Comparison of ENCODE assay signal across 11 cellular contexts in the genomic region with DNA sequence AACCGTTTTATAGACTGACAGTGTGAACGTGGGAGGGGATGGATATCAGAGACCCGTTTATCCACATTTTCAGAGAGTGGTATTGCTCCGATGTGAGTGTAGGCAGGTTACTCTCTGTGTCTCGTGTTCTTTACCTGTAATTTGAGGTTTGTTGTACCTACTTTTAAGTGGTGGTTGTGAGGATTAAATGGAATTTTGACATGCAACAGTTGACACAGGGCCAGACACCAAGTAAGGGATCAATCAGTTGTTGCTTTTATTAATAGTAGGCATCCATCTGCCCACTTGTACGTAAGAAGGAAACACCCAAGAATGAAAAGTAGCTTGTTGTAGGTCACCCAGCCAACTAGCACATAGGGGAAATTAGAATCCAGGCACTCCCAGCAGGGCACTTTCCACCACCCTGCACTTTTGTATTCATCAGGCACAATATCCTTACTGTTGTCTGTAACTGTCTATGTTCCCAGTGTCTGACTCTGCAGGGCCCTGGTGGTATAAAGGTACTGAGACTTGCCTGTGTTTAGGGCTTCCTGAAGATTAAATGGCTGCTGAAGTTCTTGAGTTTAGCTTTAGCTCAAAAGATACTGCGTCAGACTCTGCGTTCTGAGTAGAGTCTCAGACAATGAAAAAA. TPM values are rescaled to one million over a fixed set of nuclear protein-coding genes. Genes with fewer than 3 reads are reported as not detected.
DNase-seq lines count a peak whose midpoint lies in the region; ATAC-seq, FAIRE-seq and TF ChIP-seq lines count a peak whose summit lies in the region.
"Not testable (repeated sequence)": the region's sequence is repeated elsewhere in the genome, so short reads cannot be mapped to it uniquely, and the experiment has no call there.
"Had no signal": no experiment of that assay in that cellular context is flagged by ENCODE, and none has a peak within 500 bp of the region (broad histone marks: within the 10 kb centered on the region; RNA-seq: fewer than 3 reads in every experiment).

No MANE protein-coding gene starts in this region.

- peak overlapping the region; percentile 98 for H2AFZ ChIP-seq in GM23248

- not testable (repeated sequence) for DNase-seq in A549 (ENCODE audit: low read depth in 1 of 2, low spot score in 1 of 2); GM23248; Peyer's patch; effector memory CD8-positive, alpha-beta T cell; iPS DF 6.9 (ENCODE audit: low read depth, low spot score)

- not testable (repeated sequence) for H3K9me3 Mint-ChIP-seq in activated naive CD4-positive, alpha-beta T cell treated with anti-CD3 and anti-CD28 coated beads, Interleukin-2, amount 50 U/mL, for 24 hours; effector memory CD8-positive, alpha-beta T cell

- H3K27me3 Mint-ChIP-seq in activated naive CD4-positive, alpha-beta T cell treated with anti-CD3 and anti-CD28 coated beads, Interleukin-2, amount 50 U/mL, for 24 hours, result not testable (repeated sequence)
- H3K27me3 Mint-ChIP-seq in effector memory CD8-positive, alpha-beta T cell, result peaks cover 0 to 14% of the 10 kb centered on the region in 2 donors

- H3K4me1 ChIP-seq in A549; GM23248 (ENCODE audit: insufficient read depth); Peyer's patch; iPS DF 6.9 (ENCODE audit: control insufficient read depth, insufficient read depth, low read length); muscle layer of duodenum (ENCODE audit: control insufficient read depth in 1 of 2, insufficient read depth in 2 of 2, low read length in 2 of 2); skeletal muscle satellite cell (ENCODE audit: control insufficient read depth, insufficient read depth, low read length): not testable (repeated sequence)

- not testable (repeated sequence) for H3K36me3 Mint-ChIP-seq in activated naive CD4-positive, alpha-beta T cell treated with anti-CD3 and anti-CD28 coated beads, Interleukin-2, amount 50 U/mL, for 24 hours; effector memory CD8-positive, alpha-beta T cell (ENCODE audit: insufficient read depth)

- peak overlapping the region; percentile 87 for H3K4me2 ChIP-seq in A549
- H3K4me2 ChIP-seq in GM23248 (ENCODE audit: unreplicated experiment), result peak overlapping the region; percentile 90
- H3K4me2 ChIP-seq in skeletal muscle satellite cell (ENCODE audit: low read length), result peak overlapping the region; percentile 90

- not testable (repeated sequence) for TF ChIP-seq EP300 in A549 (IDR thresholded peaks at IDR 0.05)

- H3K4me3 ChIP-seq in A549 (peak overlapping the region; percentile 48), GM23248 (peak overlapping the region; percentile 80), Peyer's patch (peak overlapping the region; percentile 42 to 66 (median 58)), iPS DF 6.9 (ENCODE audit: low read length) (peak overlapping the region; percentile 62; the same call in 1 of the 2 replicates), muscle layer of duodenum (ENCODE audit: low read depth in 1 of 2, low read length in 2 of 2) (peak overlapping the region; percentile 55 to 71), skeletal muscle satellite cell (ENCODE audit: low read length) (peak overlapping the region; percentile 80)

- 66% methylated on average over 8 of the region's 8 CpGs for WGBS in A549 (ENCODE audit: missing lambda C conversion rate)
- 64 to 66% methylated on average over 8 of the region's 8 CpGs for WGBS in GM23248 (ENCODE audit: low coverage in 1 of 2, low lambda C conversion rate in 2 of 2, missing lambda C conversion rate in 2 of 2), 2 experiments
- no CpG with 5 or more reads among the region's 8 CpGs for WGBS in iPS DF 6.9 (ENCODE audit: insufficient coverage, insufficient read length)

- not testable (repeated sequence) for H3F3A ChIP-seq in GM23248 (ENCODE audit: insufficient read depth)

- not testable (repeated sequence) for TF ChIP-seq RAD21 in A549 (conservative IDR thresholded peaks at IDR 0.05 in 1 of 2, IDR thresholded peaks at IDR 0.05 in 1 of 2)

- POLR2A ChIA-PET in A549 (lab: Yijun Ruan, JAX), result interaction anchor here (1.3 kb wide), 1 partner anchor 16 kb away, joined by 5 read pairs; the partner anchor contains the start of gene FOXO3B

- CTCF ChIA-PET in A549 (lab: Yijun Ruan, JAX), result not testable (repeated sequence)

- TF ChIP-seq POLR2A in A549 (IDR thresholded peaks at IDR 0.05; ENCODE audit: low read length); Peyer's patch (IDR thresholded peaks at IDR 0.05): not testable (repeated sequence)

- not testable (repeated sequence) for H3K36me3 ChIP-seq in GM23248 (ENCODE audit: low read depth); Peyer's patch; iPS DF 6.9 (ENCODE audit: control insufficient read depth, insufficient read depth, low read length); muscle layer of duodenum (ENCODE audit: control insufficient read depth in 1 of 2, insufficient read depth in 2 of 2, low read length in 2 of 2); skeletal muscle satellite cell (ENCODE audit: insufficient read depth, low read length)

- H3K9me3 ChIP-seq in A549; GM23248 (ENCODE audit: low read depth); Peyer's patch; iPS DF 6.9 (ENCODE audit: control insufficient read depth, insufficient read depth, low read length); muscle layer of duodenum (ENCODE audit: control insufficient read depth in 1 of 2, low read length in 2 of 2); skeletal muscle satellite cell (replicated peaks; ENCODE audit: low read length): not testable (repeated sequence)

- H3K9ac ChIP-seq in GM23248, result peak overlapping the region; percentile 77
- H3K9ac ChIP-seq in skeletal muscle satellite cell (ENCODE audit: low read depth, low read length), result peak overlapping the region; percentile 82

- H4K20me1 ChIP-seq in GM23248 (ENCODE audit: insufficient read depth), result not testable (repeated sequence)

- H3K4me3 Mint-ChIP-seq in activated naive CD4-positive, alpha-beta T cell treated with anti-CD3 and anti-CD28 coated beads, Interleukin-2, amount 50 U/mL, for 24 hours, result peak overlapping the region; percentile 90
- H3K4me3 Mint-ChIP-seq in effector memory CD8-positive, alpha-beta T cell, result peak overlapping the region; percentile 88 to 94

- in situ Hi-C loops in GM23248 (cut with MboI), result not testable (repeated sequence)

- not testable (repeated sequence) for ATAC-seq in A549; effector memory CD8-positive, alpha-beta T cell (replicated peaks)

- not testable (repeated sequence) for H3K9me2 ChIP-seq in GM23248 (ENCODE audit: insufficient read depth)

- H3K27ac Mint-ChIP-seq in activated naive CD4-positive, alpha-beta T cell treated with anti-CD3 and anti-CD28 coated beads, Interleukin-2, amount 50 U/mL, for 24 hours, result not testable (repeated sequence)
- H3K27ac Mint-ChIP-seq in effector memory CD8-positive, alpha-beta T cell, result peak overlapping the region in 1 of 2 donors; percentile 83

- H3K27ac ChIP-seq in A549 (peak overlapping the region; percentile 74 to 86), Peyer's patch (peak overlapping the region in 1 of 4 donors; percentile 64)
- H3K27ac ChIP-seq in GM23248; iPS DF 6.9 (ENCODE audit: low read length); muscle layer of duodenum (ENCODE audit: low read length): not testable (repeated sequence)

- H3K27me3 ChIP-seq in GM23248 (replicated peaks; ENCODE audit: insufficient read depth); Peyer's patch; iPS DF 6.9 (ENCODE audit: control insufficient read depth, insufficient read depth, low read length); muscle layer of duodenum (ENCODE audit: low read depth, low read length); skeletal muscle satellite cell (ENCODE audit: control insufficient read depth, insufficient read depth, low read length): not testable (repeated sequence)

- FAIRE-seq in A549 (lab: Jason Lieb, UNC), result not testable (repeated sequence)

- H3K4me1 Mint-ChIP-seq in activated naive CD4-positive, alpha-beta T cell treated with anti-CD3 and anti-CD28 coated beads, Interleukin-2, amount 50 U/mL, for 24 hours, result peaks cover 20% of the 10 kb centered on the region
- peaks cover 11 to 16% of the 10 kb centered on the region in 2 donors for H3K4me1 Mint-ChIP-seq in effector memory CD8-positive, alpha-beta T cell (ENCODE audit: low read depth in 2 of 2)

- TF ChIP-seq CTCF in A549 (IDR thresholded peaks at IDR 0.05); Peyer's patch (IDR thresholded peaks at IDR 0.05): not testable (repeated sequence)

- not testable (repeated sequence) for H3K79me2 ChIP-seq in GM23248 (ENCODE audit: insufficient read depth)

RNA-seq across cellular contexts. Expression of gene FOXO3B, which starts 16.5 kb away (rescaled TPM):
- 3.2 and 4.0 TPM in 2 replicates for polyA plus RNA-seq in A549 (2011; rRNA removed)
- 6.5 and 9.0 TPM in 2 replicates for polyA plus RNA-seq in A549 (2012; cell fraction: cytosol; rRNA removed)
- polyA plus RNA-seq in A549 (2012; cell fraction: nucleus; rRNA removed), result 10.3 and 12.3 TPM in 2 replicates
- polyA plus RNA-seq in A549 (2017; fragmentation: RNase III; extraction: RNeasy Plus Mini Kit Qiagen cat#74134 plus additional on column Dnase treatment), result 2.6 to 3.2 TPM (median 2.7 TPM) in 3 replicates
- polyA minus RNA-seq in A549 (2011; rRNA and poly(A)+ RNA removed), result 8.1 and 8.6 TPM in 2 replicates
- 5.8 and 11.5 TPM in 2 replicates for total RNA-seq in GM23248 (2014; rRNA removed; shearing (Covaris generic))
- 1.2 and 1.8 TPM in 2 replicates for polyA plus RNA-seq in GM23248 (2016; fragmentation: Nextera tagmentation; extraction: Ambion mirVana)
- total RNA-seq in Peyer's patch, result 10 to 100 TPM in 1 of 4 donors, 1 to 10 TPM in 3; 2.5 to 14.0 (median 5.5) TPM
- total RNA-seq in skeletal muscle satellite cell (2012; rRNA removed), result 5.5 and 6.3 TPM in 2 replicates

RNA-seq across cellular contexts. Expression of gene FBXW10, which starts 45.3 kb away (rescaled TPM):
- 2.6 and 3.4 TPM in 2 replicates for polyA plus RNA-seq in A549 (2011; rRNA removed)
- 0.97 and 1.0 TPM in 2 replicates for polyA plus RNA-seq in A549 (2012; cell fraction: cytosol; rRNA removed)
- polyA plus RNA-seq in A549 (2012; cell fraction: nucleus; rRNA removed), result 4.4 and 6.2 TPM in 2 replicates
- 3.2 to 5.0 TPM (median 3.8 TPM) in 3 replicates for polyA plus RNA-seq in A549 (2017; fragmentation: RNase III; extraction: RNeasy Plus Mini Kit Qiagen cat#74134 plus additional on column Dnase treatment)
- polyA minus RNA-seq in A549 (2011; rRNA and poly(A)+ RNA removed), result 0.87 and 1.1 TPM in 2 replicates
- total RNA-seq in GM23248 (2014; rRNA removed; shearing (Covaris generic)), result 0.11 and 0.25 TPM in 2 replicates
- polyA plus RNA-seq in GM23248 (2016; fragmentation: Nextera tagmentation; extraction: Ambion mirVana), result not detected in 2 replicates
- total RNA-seq in Peyer's patch, result under 1 TPM in 1 of 4 donors, not detected in 3; 0.83 TPM
- under 0.01 TPM in 2 replicates for total RNA-seq in skeletal muscle satellite cell (2012; rRNA removed)
- total RNA-seq: glomerular endothelial cell, LHCN-M2 had no signal

RNA-seq across cellular contexts. Expression of gene TBC1D28, which starts 54.4 kb away (rescaled TPM):
- not detected in 2 replicates for polyA plus RNA-seq in A549 (2011; rRNA removed)
- not detected in 2 replicates for polyA plus RNA-seq in A549 (2012; cell fraction: cytosol; rRNA removed)
- 0.02 TPM in 1 of 2 replicates, not detected in the other for polyA plus RNA-seq in A549 (2012; cell fraction: nucleus; rRNA removed)
- not detected in 3 replicates for polyA plus RNA-seq in A549 (2017; fragmentation: RNase III; extraction: RNeasy Plus Mini Kit Qiagen cat#74134 plus additional on column Dnase treatment)
- polyA minus RNA-seq in A549 (2011; rRNA and poly(A)+ RNA removed), result not detected in 2 replicates
- total RNA-seq in GM23248 (2014; rRNA removed; shearing (Covaris generic)), result not detected in 2 replicates
- polyA plus RNA-seq in GM23248 (2016; fragmentation: Nextera tagmentation; extraction: Ambion mirVana), result not detected in 2 replicates
- total RNA-seq in Peyer's patch, result not detected
- not detected in 2 replicates for total RNA-seq in skeletal muscle satellite cell (2012; rRNA removed)
- total RNA-seq: glomerular endothelial cell, LHCN-M2, omental fat pad had no signal
